In the genomic region with DNA sequence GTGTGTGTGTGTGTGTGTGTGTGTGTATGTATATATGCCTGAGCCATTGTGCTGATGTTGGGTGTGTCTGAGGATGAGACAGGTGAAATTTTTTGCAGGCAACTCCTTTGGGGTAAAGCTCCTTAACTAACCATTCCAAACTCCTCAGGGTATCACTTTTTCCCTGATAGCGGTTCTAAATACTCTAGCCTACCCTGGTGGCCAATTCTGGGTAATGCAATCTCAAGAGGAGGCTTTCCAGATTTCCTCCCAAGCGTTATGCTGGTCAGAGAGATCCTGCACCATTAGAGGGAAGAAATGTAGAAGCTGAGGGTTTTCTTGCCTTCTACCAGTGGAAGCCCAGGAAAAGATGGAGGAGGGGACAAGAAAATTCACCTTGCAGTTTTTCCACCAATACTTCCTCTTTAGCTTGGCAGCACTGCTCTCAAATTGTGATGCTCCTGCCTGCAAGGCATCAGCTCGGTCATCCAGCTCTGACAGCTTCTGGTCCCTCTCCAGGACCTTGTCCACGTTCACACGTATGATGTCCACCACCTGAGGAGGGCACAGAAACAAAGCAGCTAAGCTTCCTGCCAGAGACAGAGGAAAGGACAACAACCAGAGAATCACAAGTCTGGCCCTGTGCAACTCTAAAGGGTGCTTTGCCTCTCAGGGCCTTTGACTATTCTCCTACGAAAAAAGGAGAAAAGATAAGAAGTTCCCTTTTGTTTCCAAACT, we compare ENCODE assay signal across 8 cellular contexts. TPM values are rescaled to one million over a fixed set of nuclear protein-coding genes. Genes with fewer than 3 reads are reported as not detected.
DNase-seq lines count a peak whose midpoint lies in the region; ATAC-seq and TF ChIP-seq lines count a peak whose summit lies in the region.

No MANE protein-coding gene starts in this region.

- no peak overlapping the region for H3K14ac ChIP-seq in H9 (ENCODE audit: insufficient read depth, low read length)

- H2BK120ac ChIP-seq in H9 (ENCODE audit: low read depth, low read length, poor library complexity, severe bottlenecking), result no peak overlapping the region

- H3K27ac ChIP-seq in H9 (ENCODE audit: insufficient read length, low read depth, low read length), result no peak overlapping the region

- H2AK5ac ChIP-seq in H9 (ENCODE audit: insufficient read length, low read length), result no peak overlapping the region

- no peak overlapping the region for H3K23ac ChIP-seq in H9 (ENCODE audit: insufficient read length, low read depth, low read length)

- H3K9me3 Mint-ChIP-seq in Caco-2 (ENCODE audit: unreplicated experiment) (no peaks in the 10 kb centered on the region), H9 (no peaks in the 10 kb centered on the region)
- no peaks in the 10 kb centered on the region for H3K9me3 Mint-ChIP-seq in activated naive CD8-positive, alpha-beta T cell treated with anti-CD3 and anti-CD28 coated beads, Interleukin-2, amount 50 U/mL, for 24 hours

- H3K27me3 ChIP-seq in Caco-2 (replicated peaks; ENCODE audit: control insufficient read depth, insufficient read depth, low read length) (no peaks in the 10 kb centered on the region), H9 (ENCODE audit: insufficient read depth, low read length) (no peaks in the 10 kb centered on the region)

- no peak overlapping the region for H3K18ac ChIP-seq in H9 (ENCODE audit: insufficient read length, low read depth, low read length)

- H4K91ac ChIP-seq in H9 (ENCODE audit: insufficient read length, low read depth, low read length), result no peak overlapping the region

- H3K4me3 ChIP-seq in Caco-2 (ENCODE audit: low read depth, low read length), result no peak overlapping the region

- H2BK15ac ChIP-seq in H9 (ENCODE audit: low read depth, low read length), result no peak overlapping the region

- H2BK20ac ChIP-seq in H9 (ENCODE audit: low read depth, low read length, poor library complexity, severe bottlenecking), result no peak overlapping the region

- H3K36me3 ChIP-seq in Caco-2 (ENCODE audit: control insufficient read depth, insufficient read depth, low read length), result peaks cover 3% of the 10 kb centered on the region; the same call in 1 of the 2 replicates

- H2BK5ac ChIP-seq in H9 (ENCODE audit: insufficient read length, low read length), result no peak overlapping the region

- no peak overlapping the region for H3K4me2 ChIP-seq in H9 (ENCODE audit: insufficient read depth, insufficient read length, low read length)

- no peak overlapping the region for H4K8ac ChIP-seq in H9 (replicated peaks; ENCODE audit: insufficient read length, low read depth, low read length)

- H3K27ac Mint-ChIP-seq in Caco-2 (ENCODE audit: unreplicated experiment) (no peak overlapping the region), H9 (no peak overlapping the region; a peak in 1 of 7 replicates)
- peak overlapping the region; percentile 90 for H3K27ac Mint-ChIP-seq in activated naive CD8-positive, alpha-beta T cell treated with anti-CD3 and anti-CD28 coated beads, Interleukin-2, amount 50 U/mL, for 24 hours

- WGBS in H9 (ENCODE audit: extremely low coverage, insufficient read length, low lambda C conversion rate), result no CpG with 5 or more reads among the region's 6 CpGs

- H3K36me3 Mint-ChIP-seq in Caco-2 (ENCODE audit: insufficient read depth, unreplicated experiment) (peaks cover 4% of the 10 kb centered on the region), H9 (ENCODE audit: insufficient read depth in 1 of 3, low read depth in 3 of 3) (peaks cover 33 to 68% (median 55%) of the 10 kb centered on the region in 3 experiments)
- H3K36me3 Mint-ChIP-seq in activated naive CD8-positive, alpha-beta T cell treated with anti-CD3 and anti-CD28 coated beads, Interleukin-2, amount 50 U/mL, for 24 hours (ENCODE audit: low read depth), result peaks cover 89% of the 10 kb centered on the region

- H3K79me1 ChIP-seq in H9 (ENCODE audit: insufficient read depth, low read depth, low read length, poor library complexity, severe bottlenecking), result no peaks in the 10 kb centered on the region

- no peak for ATAC-seq in activated naive CD8-positive, alpha-beta T cell treated with anti-CD3 and anti-CD28 coated beads, Interleukin-2, amount 50 U/mL, for 24 hours
- ATAC-seq in left ventricle myocardium superior (peak; percentile 25), GM19467 (IDR thresholded peaks at IDR 0.05; ENCODE audit: unreplicated experiment) (no peak)

- H3K79me2 ChIP-seq in H9 (ENCODE audit: insufficient read depth, low read length), result no peaks in the 10 kb centered on the region; the same call in 1 of the 2 replicates

- POLR2A ChIA-PET in Caco-2 (lab: Charles Lee), result interaction anchor here (0.6 to 0.8 kb wide), 4 partner anchors 68 to 139 kb away, joined by 3 read pairs; a partner anchor contains a TSS

- no peak overlapping the region for H4K5ac ChIP-seq in H9 (ENCODE audit: insufficient read length, low read depth, low read length)

- no peak overlapping the region for H3T11ph ChIP-seq in H9 (ENCODE audit: low read length)

- H3K4me3 Mint-ChIP-seq in Caco-2 (ENCODE audit: unreplicated experiment), result no peak overlapping the region
- H3K4me3 Mint-ChIP-seq in H9, result no peak overlapping the region
- H3K4me3 Mint-ChIP-seq in activated naive CD8-positive, alpha-beta T cell treated with anti-CD3 and anti-CD28 coated beads, Interleukin-2, amount 50 U/mL, for 24 hours, result peak overlapping the region; percentile 93

- H3K56ac ChIP-seq in H9 (ENCODE audit: insufficient read length, low read depth, low read length), result no peak overlapping the region

- H4K20me1 ChIP-seq in H9 (ENCODE audit: control insufficient read depth, insufficient read depth, insufficient read length), result no peaks in the 10 kb centered on the region

- TF ChIP-seq CTCF in Caco-2 (IDR thresholded peaks at IDR 0.05; ENCODE audit: insufficient read depth in 1 of 2, low read depth in 1 of 2, low read length in 1 of 2, severe bottlenecking in 1 of 2, unreplicated experiment in 1 of 2), result peak; percentile 90 to 97
- TF ChIP-seq CTCF in H9 (conservative IDR thresholded peaks at IDR 0.05), result peak; percentile 88

- no peaks in the 10 kb centered on the region for H3K9me3 ChIP-seq in Caco-2
- H3K9me3 ChIP-seq in H9 (ENCODE audit: control insufficient read depth, low read depth, low read length), result no peaks in the 10 kb centered on the region

- H3K9ac ChIP-seq in H9 (ENCODE audit: extremely low read depth, insufficient read length, low read length), result no peak overlapping the region

- H3K4me1 Mint-ChIP-seq in Caco-2 (ENCODE audit: low read depth, unreplicated experiment) (no peaks in the 10 kb centered on the region), H9 (peaks cover 14 to 25% of the 10 kb centered on the region in 2 experiments)
- H3K4me1 Mint-ChIP-seq in activated naive CD8-positive, alpha-beta T cell treated with anti-CD3 and anti-CD28 coated beads, Interleukin-2, amount 50 U/mL, for 24 hours, result peaks cover 91% of the 10 kb centered on the region

- intact Hi-C loops in Caco-2 (cut with micrococcal nuclease; ENCODE audit: unreplicated experiment), result loop anchor here (1.0 kb wide), 2 partner anchors 42 to 142 kb away; no protein-coding TSS in a partner anchor
- intact Hi-C loops in left ventricle myocardium superior (cut with micrococcal nuclease), result loop anchor here (5.0 kb wide), 1 partner anchor 43 kb away; no protein-coding TSS in a partner anchor

- H2BK12ac ChIP-seq in H9 (ENCODE audit: insufficient read length, low read depth, low read length), result no peak overlapping the region

- H3K4ac ChIP-seq in H9 (ENCODE audit: low read depth, low read length), result no peak overlapping the region

- DNase-seq in Caco-2 (peak; percentile 64 to 80), H9 (peak; percentile 67), NCI-H460 (ENCODE audit: extremely low read depth, low read depth) (peak; percentile 62), left ventricle myocardium superior (no peak), retina (peak; percentile 45), GOT3 (lab: John Stamatoyannopoulos, UW) (no peak)
- DNase-seq in activated naive CD8-positive, alpha-beta T cell treated with anti-CD3 and anti-CD28 coated beads, Interleukin-2, amount 50 U/mL, for 24 hours, result peak; percentile 41

- H3K27me3 Mint-ChIP-seq in Caco-2 (ENCODE audit: insufficient read depth, unreplicated experiment), result no peaks in the 10 kb centered on the region
- peaks cover 9% of the 10 kb centered on the region; the same call in 1 of the 2 replicates for H3K27me3 Mint-ChIP-seq in H9 (ENCODE audit: low read depth)
- H3K27me3 Mint-ChIP-seq in activated naive CD8-positive, alpha-beta T cell treated with anti-CD3 and anti-CD28 coated beads, Interleukin-2, amount 50 U/mL, for 24 hours, result no peaks in the 10 kb centered on the region

- H3K23me2 ChIP-seq in H9 (ENCODE audit: insufficient read length, low read depth, low read length, poor library complexity, severe bottlenecking), result peaks cover 3% of the 10 kb centered on the region

- CTCF ChIA-PET in Caco-2 (lab: Charles Lee), result interaction anchor here (0.5 to 3.9 kb wide), 33 partner anchors 8 to 156 kb away, joined by 3 to 45 read pairs (median 5); a partner anchor contains a TSS

- no peaks in the 10 kb centered on the region for H3K4me1 ChIP-seq in Caco-2
- no peaks in the 10 kb centered on the region for H3K4me1 ChIP-seq in H9 (ENCODE audit: insufficient read depth, low read length)

- no TSS peak for BruUV-seq in Caco-2 (replicated peaks; lab: Mats Ljungman, UMichigan)

- no peak overlapping the region for H2AFZ ChIP-seq in H9 (ENCODE audit: low read length)

RNA-seq across cellular contexts. Expression of a gene that starts 4.9 kb away (rescaled TPM):
- total RNA-seq in Caco-2 (2022), result 8.4 and 9.7 TPM in 2 replicates
- total RNA-seq in H9 (2021), result 10.3 TPM in 2 replicates
- 10.7 and 14.3 TPM in 2 replicates for total RNA-seq in NCI-H460 (2014; rRNA removed; shearing (Covaris generic))
- polyA plus RNA-seq in NCI-H460 (2014; cell fraction: nucleus; rRNA removed), result 47.5 and 51.9 TPM in 2 replicates
- total RNA-seq in left ventricle myocardium superior, result 3.6 TPM

RNA-seq across cellular contexts. Expression of a gene that starts 13.8 kb away (rescaled TPM):
- total RNA-seq in Caco-2 (2022) (9.1 and 9.7 TPM in 2 replicates), H9 (2021) (1.4 and 2.3 TPM in 2 replicates), left ventricle myocardium superior (13.1 TPM)
- total RNA-seq in NCI-H460 (2014; rRNA removed; shearing (Covaris generic)), result 3.2 and 3.9 TPM in 2 replicates
- polyA plus RNA-seq in NCI-H460 (2014; cell fraction: nucleus; rRNA removed), result 3.4 and 11.0 TPM in 2 replicates

RNA-seq across cellular contexts. Expression of a gene that starts 20.9 kb away (rescaled TPM):
- total RNA-seq in Caco-2 (2022) (not detected in 2 replicates), H9 (2021) (0.29 and 0.37 TPM in 2 replicates), left ventricle myocardium superior (0.20 TPM)
- not detected in 2 replicates for total RNA-seq in NCI-H460 (2014; rRNA removed; shearing (Covaris generic))
- not detected in 2 replicates for polyA plus RNA-seq in NCI-H460 (2014; cell fraction: nucleus; rRNA removed)

RNA-seq across cellular contexts. Expression of a gene that starts 27.4 kb away (rescaled TPM):
- total RNA-seq in Caco-2 (2022), result 448 and 456 TPM in 2 replicates
- 321 and 329 TPM in 2 replicates for total RNA-seq in H9 (2021)
- total RNA-seq in NCI-H460 (2014; rRNA removed; shearing (Covaris generic)), result 150 and 183 TPM in 2 replicates
- polyA plus RNA-seq in NCI-H460 (2014; cell fraction: nucleus; rRNA removed), result 39.4 and 78.3 TPM in 2 replicates
- 275 TPM for total RNA-seq in left ventricle myocardium superior

RNA-seq across cellular contexts. Expression of a gene that starts 28.3 kb away (rescaled TPM):
- total RNA-seq in Caco-2 (2022) (204 and 218 TPM in 2 replicates), H9 (2021) (105 and 114 TPM in 2 replicates), left ventricle myocardium superior (13.1 TPM)
- total RNA-seq in NCI-H460 (2014; rRNA removed; shearing (Covaris generic)), result 60.2 and 68.4 TPM in 2 replicates
- 22.9 and 36.5 TPM in 2 replicates for polyA plus RNA-seq in NCI-H460 (2014; cell fraction: nucleus; rRNA removed)

Comparison
In these comparisons a context has a peak if more than half of its experiments do, and no peak if none do; other contexts are left out.
1. DNase-seq: peak in Caco-2 (2 of 2), H9 (single experiment), NCI-H460 (single experiment), activated naive CD8-positive, alpha-beta T cell treated with anti-CD3 and anti-CD28 coated beads, Interleukin-2, amount 50 U/mL, for 24 hours (single experiment) and retina (single experiment); none in left ventricle myocardium superior (single experiment) and GOT3 (single experiment).